In the genomic region with DNA sequence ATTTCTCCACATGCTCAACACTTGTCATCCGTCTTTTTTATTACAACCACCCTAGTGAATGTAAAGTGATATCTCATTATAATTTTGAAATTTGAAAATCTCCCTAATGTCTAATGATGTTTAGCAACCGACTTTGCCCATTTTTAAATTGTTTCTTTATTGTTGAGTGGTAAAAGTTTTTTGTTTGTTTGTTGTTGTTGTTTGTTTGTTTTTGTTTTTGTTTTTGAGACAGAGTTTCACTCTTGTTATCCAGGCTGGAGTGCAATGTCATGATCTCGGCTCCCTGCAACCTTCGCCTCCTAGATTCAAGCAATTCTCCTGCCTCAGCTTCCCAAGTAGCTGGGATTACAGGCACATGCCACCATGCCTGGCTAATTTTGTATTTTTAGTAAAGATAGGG, we compare ENCODE assay signal across 4 cellular contexts. TPM values are rescaled to one million over a fixed set of nuclear protein-coding genes. Genes with fewer than 3 reads are reported as not detected.
"Had no signal": no experiment of that assay in that cellular context is flagged by ENCODE, and none has a peak within 500 bp of the region (broad histone marks: within the 10 kb centered on the region; RNA-seq: fewer than 3 reads in every experiment).

No MANE protein-coding gene starts in this region.

RNA-seq across cellular contexts. Expression of a gene that starts 53.8 kb away (rescaled TPM):
- total RNA-seq: LHCN-M2, M059J, MCF 10A, NCI-H460 had no signal
